17 cellular contexts compared by ENCODE assay signal in genomic region chr17:80367510-80367909, GRCh38.
"Had no signal": no experiment of that assay in that cellular context is flagged by ENCODE, and none has a peak within 500 bp of the region (broad histone marks: within the 10 kb centered on the region; RNA-seq: fewer than 3 reads in every experiment).

No MANE protein-coding gene starts in this region.

- H3K27me3 ChIP-seq: cardiac muscle cell, heart left ventricle, tibial nerve, uterus had no signal

- H3K4me3 ChIP-seq: cardiac muscle cell, heart left ventricle, left ventricle myocardium inferior, SK-N-MC, tibial nerve, uterus had no signal

- FAIRE-seq: endometrium, frontal cortex had no signal

- H3K36me3 ChIP-seq: uterus had no signal

- H3K9me3 ChIP-seq: heart left ventricle, left ventricle myocardium inferior, tibial nerve, uterus had no signal

- H3K27ac ChIP-seq: cardiac muscle cell, heart left ventricle, left ventricle myocardium inferior, SK-N-MC, tibial nerve, uterus had no signal

- DNase-seq: activated B cell treated with CpG ODN at 0.5 μM for 24 hours; activated CD4-positive, alpha-beta memory T cell treated with anti-CD3 and anti-CD28 coated beads for 36 hours; activated CD4-positive, alpha-beta T cell treated with anti-CD3 and anti-CD28 coated beads for 4 hours; activated CD8-positive, alpha-beta memory T cell treated with anti-CD3 and anti-CD28 coated beads, Interleukin-2, amount 10 ng/mL, durations not matched to agents 7 days and 5 days; activated gamma-delta T cell; heart left ventricle; left ventricle myocardium inferior; naive thymus-derived CD8-positive, alpha-beta T cell; stimulated activated CD4-positive, alpha-beta T cell treated with anti-CD3 and anti-CD28 coated beads, Interleukin-2, amount 100 ng/mL, for 24 hours; stimulated activated naive CD8-positive, alpha-beta T cell treated with anti-CD3 and anti-CD28 coated beads, Interleukin-15, Interleukin-2, amounts not matched to agents 100 U/mL and 50 U/mL, for 24 hours; substantia nigra; uterus had no signal

- H3K4me1 ChIP-seq: uterus had no signal

- ATAC-seq: activated CD8-positive, alpha-beta memory T cell treated with anti-CD3 and anti-CD28 coated beads, Interleukin-2, amount 10 ng/mL, durations not matched to agents 7 days and 5 days; heart left ventricle; naive thymus-derived CD8-positive, alpha-beta T cell; stimulated activated naive CD8-positive, alpha-beta T cell treated with anti-CD3 and anti-CD28 coated beads, Interleukin-15, Interleukin-2, amounts not matched to agents 100 U/mL and 50 U/mL, for 24 hours had no signal
